Comparison of ENCODE assay signal across 16 cellular contexts in genomic region chr6:28907394-28907793, GRCh38. TPM values are rescaled to one million over a fixed set of nuclear protein-coding genes. Genes with fewer than 3 reads are reported as not detected.
DNase-seq lines count a peak whose midpoint lies in the region; ATAC-seq, FAIRE-seq and TF ChIP-seq lines count a peak whose summit lies in the region.
"Had no signal": no experiment of that assay in that cellular context is flagged by ENCODE, and none has a peak within 500 bp of the region (broad histone marks: within the 10 kb centered on the region; RNA-seq: fewer than 3 reads in every experiment).

No MANE protein-coding gene starts in this region.

- TF ChIP-seq CTCF in astrocyte (IDR thresholded peaks at IDR 0.05; ENCODE audit: insufficient read depth, low read depth, low read length) (no peak), upper lobe of left lung (IDR thresholded peaks at IDR 0.05) (no peak), stomach (IDR thresholded peaks at IDR 0.05) (no peak)

- H3K27me3 ChIP-seq in astrocyte (ENCODE audit: insufficient read depth, low read length) (no peaks in the 10 kb centered on the region), upper lobe of left lung (no peaks in the 10 kb centered on the region), stomach (no peaks in the 10 kb centered on the region)

- H3K4me3 Mint-ChIP-seq in astrocyte (ENCODE audit: unreplicated experiment), result no peak overlapping the region
- no peak overlapping the region for H3K4me3 Mint-ChIP-seq in stimulated activated memory B cell treated with anti-CD40 and anti-IgM and Interleukin-4, amounts not matched to agents 10 μg/mL and 1 μg/mL and 100 μg/mL, for 72 hours
- H3K4me3 Mint-ChIP-seq: IgD-negative memory B cell, naive B cell, type B pancreatic cell had no signal

- no peaks in the 10 kb centered on the region for H3K9me3 Mint-ChIP-seq in astrocyte (ENCODE audit: unreplicated experiment)
- no peaks in the 10 kb centered on the region for H3K9me3 Mint-ChIP-seq in stimulated activated memory B cell treated with anti-CD40 and anti-IgM and Interleukin-4, amounts not matched to agents 10 μg/mL and 1 μg/mL and 100 μg/mL, for 72 hours
- H3K9me3 Mint-ChIP-seq: activated T-helper 2 cell treated with anti-CD3 and anti-CD28 coated beads, Interferon-gamma antibody, Interleukin-2, Interleukin-4, amounts not matched to agents 10 μg/mL and 5 μg/mL and 100 μg/mL, durations not matched to agents 14 hours and 24 hours and 36 hours; IgD-negative memory B cell; naive B cell; type B pancreatic cell had no signal

- peak; percentile 63 to 74 for ATAC-seq in upper lobe of left lung (ENCODE audit: low FRiP score in 2 of 2)
- no peak for ATAC-seq in stimulated activated memory B cell treated with anti-CD40 and anti-IgM and Interleukin-4, amounts not matched to agents 10 μg/mL and 1 μg/mL and 100 μg/mL, for 72 hours
- ATAC-seq: left cardiac atrium had no signal

- FAIRE-seq in astrocyte (lab: Jason Lieb, UNC), result no peak
- FAIRE-seq: GM18507 had no signal

- peak overlapping the region; percentile 55 for H3K9ac ChIP-seq in astrocyte (ENCODE audit: low read length)

- H3K27me3 Mint-ChIP-seq in astrocyte (ENCODE audit: low read depth, unreplicated experiment), result no peaks in the 10 kb centered on the region
- no peaks in the 10 kb centered on the region for H3K27me3 Mint-ChIP-seq in stimulated activated memory B cell treated with anti-CD40 and anti-IgM and Interleukin-4, amounts not matched to agents 10 μg/mL and 1 μg/mL and 100 μg/mL, for 72 hours
- H3K27me3 Mint-ChIP-seq: IgD-negative memory B cell, naive B cell, type B pancreatic cell had no signal

- H3K79me2 ChIP-seq in astrocyte (ENCODE audit: insufficient read depth, low read length), result peaks cover 21% of the 10 kb centered on the region

- peaks cover 10% of the 10 kb centered on the region for H3K4me1 Mint-ChIP-seq in astrocyte (ENCODE audit: low read depth, unreplicated experiment)
- no peaks in the 10 kb centered on the region for H3K4me1 Mint-ChIP-seq in stimulated activated memory B cell treated with anti-CD40 and anti-IgM and Interleukin-4, amounts not matched to agents 10 μg/mL and 1 μg/mL and 100 μg/mL, for 72 hours
- H3K4me1 Mint-ChIP-seq: IgD-negative memory B cell had no signal

- peak overlapping the region; percentile 84 for H3K27ac ChIP-seq in astrocyte (ENCODE audit: low read depth, low read length)
- peak overlapping the region; percentile 3 to 59 (median 41) for H3K27ac ChIP-seq in upper lobe of left lung
- H3K27ac ChIP-seq in stomach, result no peak overlapping the region

- no peak overlapping the region for H3K4me3 ChIP-seq in astrocyte (ENCODE audit: insufficient read depth, low read depth, low read length)
- H3K4me3 ChIP-seq in upper lobe of left lung, result no peak overlapping the region
- no peak overlapping the region for H3K4me3 ChIP-seq in stomach

- H3K36me3 ChIP-seq in astrocyte (ENCODE audit: insufficient read depth, low read length) (peaks cover 72% of the 10 kb centered on the region), upper lobe of left lung (peaks cover 10 to 100% (median 67%) of the 10 kb centered on the region in 4 donors), stomach (peaks cover 69 to 100% (median 100%) of the 10 kb centered on the region in 4 donors)

- TF ChIP-seq POLR2A in upper lobe of left lung (IDR thresholded peaks at IDR 0.05) (no peak), stomach (IDR thresholded peaks at IDR 0.05) (no peak)

- H3K27ac Mint-ChIP-seq in astrocyte (ENCODE audit: unreplicated experiment), result no peak overlapping the region
- no peak overlapping the region for H3K27ac Mint-ChIP-seq in stimulated activated memory B cell treated with anti-CD40 and anti-IgM and Interleukin-4, amounts not matched to agents 10 μg/mL and 1 μg/mL and 100 μg/mL, for 72 hours
- H3K27ac Mint-ChIP-seq: activated T-helper 2 cell treated with anti-CD3 and anti-CD28 coated beads, Interferon-gamma antibody, Interleukin-2, Interleukin-4, amounts not matched to agents 10 μg/mL and 5 μg/mL and 100 μg/mL, durations not matched to agents 14 hours and 24 hours and 36 hours; naive B cell; type B pancreatic cell had no signal

- H3K4me1 ChIP-seq in astrocyte (ENCODE audit: insufficient read depth, low read length) (peaks cover 15% of the 10 kb centered on the region), upper lobe of left lung (peaks cover 0 to 4% (median 2%) of the 10 kb centered on the region in 4 donors), stomach (no peaks in the 10 kb centered on the region)

- H4K20me1 ChIP-seq in astrocyte (ENCODE audit: insufficient read depth, low read length), result peaks cover 37% of the 10 kb centered on the region

- DNase-seq in HCEC 1CT, result peak; percentile 85
- DNase-seq in astrocyte (ENCODE audit: low read depth), result peak; percentile 96
- peak; percentile 91 for DNase-seq in iris pigment epithelial cell (ENCODE audit: low read depth)
- peak in 1 of 2 donors; percentile 81 for DNase-seq in upper lobe of left lung
- no peak for DNase-seq in midbrain (lab: John Stamatoyannopoulos, UW)
- no peak for DNase-seq in stomach
- DNase-seq: activated CD4-positive, alpha-beta T cell treated with anti-CD3 and anti-CD28 coated beads, Interleukin-2, amount 50 U/mL, for 4 hours; left cardiac atrium; naive B cell; NCI-H1092; NK-92 treated with Interleukin-12 subunit alpha and Interleukin-12 subunit beta, amount 100 ng/mL, for 24 hours had no signal

- 36 to 93% methylated on average over 3 of the region's 3 CpGs for WGBS in upper lobe of left lung, 2 donors
- WGBS in stomach, 5 donors, result 72 to 91% (median 80%) methylated on average over 3 of the region's 3 CpGs

- H3K4me2 ChIP-seq in astrocyte (ENCODE audit: low read length), result peak overlapping the region; percentile 37

- H2AFZ ChIP-seq in astrocyte (ENCODE audit: low read depth, low read length), result no peak overlapping the region

- TF ChIP-seq EP300 in upper lobe of left lung (IDR thresholded peaks at IDR 0.05), result no peak
- TF ChIP-seq EP300 in stomach (IDR thresholded peaks at IDR 0.05), result no peak

- H3K9me3 ChIP-seq in astrocyte (ENCODE audit: insufficient read depth, low read depth, low read length) (no peaks in the 10 kb centered on the region), upper lobe of left lung (no peaks in the 10 kb centered on the region), stomach (no peaks in the 10 kb centered on the region)

- intact Hi-C loops in stomach (cut with DNase I; ENCODE audit: low total_unique reads), result no loop called here

- H3K36me3 Mint-ChIP-seq in astrocyte (ENCODE audit: low read depth, unreplicated experiment), result peaks cover 30% of the 10 kb centered on the region
- H3K36me3 Mint-ChIP-seq in stimulated activated memory B cell treated with anti-CD40 and anti-IgM and Interleukin-4, amounts not matched to agents 10 μg/mL and 1 μg/mL and 100 μg/mL, for 72 hours, result peaks cover 73% of the 10 kb centered on the region

RNA-seq across cellular contexts. Expression of gene TRIM27, which starts 16.4 kb away (rescaled TPM):
- total RNA-seq in astrocyte (50.8 and 54.5 TPM in 2 replicates), upper lobe of left lung (10 to 100 TPM; 45.8 to 90.1 (median 55.5) TPM), stomach (100 to 1,000 TPM in 1 of 5 donors, 10 to 100 TPM in 4; 59.1 to 102 (median 77.7) TPM)
- 10 to 100 TPM; 24.2 to 33.5 (median 31.6) TPM for polyA plus RNA-seq in stomach

Comparison
In these comparisons a context has a peak if more than half of its experiments do, and no peak if none do; other contexts are left out.
1. DNase-seq: peak in HCEC 1CT (single experiment), astrocyte (single experiment) and iris pigment epithelial cell (single experiment); none in midbrain (single experiment) and stomach (single experiment).
2. H3K27ac ChIP-seq: peak in astrocyte (single experiment) and upper lobe of left lung (4 of 4); none in stomach (0 of 5).